ENCODE assay signal across 21 cellular contexts in the genomic region with DNA sequence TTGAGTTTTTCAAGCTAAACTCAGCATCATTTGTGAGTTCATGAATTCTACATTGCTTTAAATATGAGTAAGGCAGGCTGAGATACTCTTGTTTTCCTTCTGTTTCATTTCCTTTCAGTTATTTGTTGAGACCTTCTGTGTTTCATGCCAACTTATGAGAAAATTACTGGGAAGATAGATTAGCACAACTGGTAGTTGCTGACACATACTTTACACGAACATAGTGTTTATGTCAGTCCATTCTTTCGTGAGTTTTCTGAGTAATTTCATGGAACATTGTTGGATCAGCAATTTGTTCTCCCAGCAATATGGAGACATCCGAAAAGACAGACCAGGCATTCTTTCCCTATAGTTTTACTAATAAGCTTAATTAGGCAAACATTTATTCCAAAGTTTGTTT.
DNase-seq lines count a peak whose midpoint lies in the region; ATAC-seq and TF ChIP-seq lines count a peak whose summit lies in the region.
"Had no signal": no experiment of that assay in that cellular context is flagged by ENCODE, and none has a peak within 500 bp of the region (broad histone marks: within the 10 kb centered on the region; RNA-seq: fewer than 3 reads in every experiment).

No MANE protein-coding gene starts in this region.

- no peak overlapping the region for H3K27ac Mint-ChIP-seq in activated CD8-positive, alpha-beta memory T cell treated with anti-CD3 and anti-CD28 coated beads, Interleukin-2, amount 10 ng/mL, durations not matched to agents 7 days and 5 days
- H3K27ac Mint-ChIP-seq: activated naive CD4-positive, alpha-beta T cell treated with anti-CD3 and anti-CD28 coated beads, Interleukin-2, amount 10 ng/mL, durations not matched to agents 7 days and 5 days; CD8-positive, alpha-beta T cell; effector memory CD8-positive, alpha-beta T cell had no signal

- peaks cover 16% of the 10 kb centered on the region for H3K27me3 Mint-ChIP-seq in activated CD8-positive, alpha-beta memory T cell treated with anti-CD3 and anti-CD28 coated beads, Interleukin-2, amount 10 ng/mL, durations not matched to agents 7 days and 5 days

- peak overlapping the region; percentile 26 for H3K27ac ChIP-seq in SJCRH30
- H3K27ac ChIP-seq: ovary, RWPE1 had no signal

- no peak overlapping the region for H3K4me3 ChIP-seq in SJCRH30
- H3K4me3 ChIP-seq in fibroblast of mammary gland (ENCODE audit: control insufficient read depth, low read depth, low read length) = no peak overlapping the region
- H3K4me3 ChIP-seq: ovary, skin epidermis, tibial nerve had no signal

- H3K4me1 ChIP-seq in SJCRH30 = peaks cover 8% of the 10 kb centered on the region; the same call in 1 of the 2 replicates

- H3K4me3 Mint-ChIP-seq in activated CD8-positive, alpha-beta memory T cell treated with anti-CD3 and anti-CD28 coated beads, Interleukin-2, amount 10 ng/mL, durations not matched to agents 7 days and 5 days = no peak overlapping the region
- H3K4me3 Mint-ChIP-seq: activated naive CD4-positive, alpha-beta T cell treated with anti-CD3 and anti-CD28 coated beads, Interleukin-2, amount 10 ng/mL, durations not matched to agents 7 days and 5 days; CD8-positive, alpha-beta T cell; effector memory CD8-positive, alpha-beta T cell had no signal

- no peaks in the 10 kb centered on the region for H3K36me3 ChIP-seq in SJCRH30
- H3K36me3 ChIP-seq: ovary had no signal

- H3K4me1 Mint-ChIP-seq in activated CD8-positive, alpha-beta memory T cell treated with anti-CD3 and anti-CD28 coated beads, Interleukin-2, amount 10 ng/mL, durations not matched to agents 7 days and 5 days = no peaks in the 10 kb centered on the region
- H3K4me1 Mint-ChIP-seq: activated naive CD4-positive, alpha-beta T cell treated with anti-CD3 and anti-CD28 coated beads, Interleukin-2, amount 10 ng/mL, durations not matched to agents 7 days and 5 days had no signal

- no peaks in the 10 kb centered on the region for H3K9me3 ChIP-seq in SJCRH30 (replicated peaks)
- H3K9me3 ChIP-seq: ovary, tibial nerve had no signal

- no peak for TF ChIP-seq CTCF in fibroblast of mammary gland (conservative IDR thresholded peaks at IDR 0.05; ENCODE audit: control insufficient read depth, insufficient read depth, low read depth, low read length)

- H3K9me3 Mint-ChIP-seq in activated CD8-positive, alpha-beta memory T cell treated with anti-CD3 and anti-CD28 coated beads, Interleukin-2, amount 10 ng/mL, durations not matched to agents 7 days and 5 days (ENCODE audit: low read depth) = no peaks in the 10 kb centered on the region
- H3K9me3 Mint-ChIP-seq: activated naive CD4-positive, alpha-beta T cell treated with anti-CD3 and anti-CD28 coated beads, Interleukin-2, amount 10 ng/mL, durations not matched to agents 7 days and 5 days; CD8-positive, alpha-beta T cell; effector memory CD8-positive, alpha-beta T cell had no signal

- H3K27me3 ChIP-seq in SJCRH30 = no peaks in the 10 kb centered on the region
- H3K27me3 ChIP-seq: ovary, tibial nerve had no signal

- peak; percentile 25 for DNase-seq in Daoy (ENCODE audit: low read depth)
- DNase-seq in SJCRH30 = peak in 1 of 2 experiments; percentile 29
- DNase-seq in fibroblast of mammary gland (ENCODE audit: low read depth) = peak; percentile 12
- peak; percentile 35 for DNase-seq in pulmonary artery endothelial cell (ENCODE audit: low read depth, low spot score)
- DNase-seq in SKM-1 treated with dmso at 0.1 percent for 144 hours (lab: John Stamatoyannopoulos, UW; ENCODE audit: unreplicated experiment) = no peak
- no peak for DNase-seq in NOMO-1 treated with DMSO at 0.1 percent for 48 hours (lab: John Stamatoyannopoulos, UW; ENCODE audit: unreplicated experiment)
- no peak for DNase-seq in activated CD8-positive, alpha-beta memory T cell treated with anti-CD3 and anti-CD28 coated beads, Interleukin-2, amount 10 ng/mL, durations not matched to agents 7 days and 5 days
- DNase-seq: activated CD8-positive, alpha-beta memory T cell treated with anti-CD3 and anti-CD28 coated beads for 24 hours; activated naive CD4-positive, alpha-beta T cell treated with anti-CD3 and anti-CD28 coated beads, Interleukin-2, amount 10 ng/mL, durations not matched to agents 7 days and 5 days; activated T-cell treated with anti-CD3 and anti-CD28 coated beads, Interleukin-2, amount 50 U/mL, for 48 hours; anterior cingulate cortex; CD8-positive, alpha-beta T cell; effector memory CD8-positive, alpha-beta T cell; hippocampal formation; ovary; stimulated activated naive CD4-positive, alpha-beta T cell treated with Interleukin-2 at 50 U/mL for 16 hours had no signal

- CTCF ChIA-PET in activated CD8-positive, alpha-beta memory T cell treated with anti-CD3 and anti-CD28 coated beads, Interleukin-2, amount 10 ng/mL, durations not matched to agents 7 days and 5 days (lab: Charles Lee) = no interaction called here

- ATAC-seq in HG03108 (IDR thresholded peaks at IDR 0.05; ENCODE audit: unreplicated experiment) = no peak
- ATAC-seq in activated CD8-positive, alpha-beta memory T cell treated with anti-CD3 and anti-CD28 coated beads, Interleukin-2, amount 10 ng/mL, durations not matched to agents 7 days and 5 days = no peak
- ATAC-seq: activated CD4-positive, CD25-positive, alpha-beta regulatory T cell treated with anti-CD3 and anti-CD28 coated beads, Interleukin-2, amount 50 U/mL, for 24 hours; CD8-positive, alpha-beta T cell; effector memory CD8-positive, alpha-beta T cell had no signal

- H3K36me3 Mint-ChIP-seq in activated CD8-positive, alpha-beta memory T cell treated with anti-CD3 and anti-CD28 coated beads, Interleukin-2, amount 10 ng/mL, durations not matched to agents 7 days and 5 days = no peaks in the 10 kb centered on the region
- H3K36me3 Mint-ChIP-seq: activated naive CD4-positive, alpha-beta T cell treated with anti-CD3 and anti-CD28 coated beads, Interleukin-2, amount 10 ng/mL, durations not matched to agents 7 days and 5 days; CD8-positive, alpha-beta T cell had no signal

Comparison
In these comparisons a context has a peak if more than half of its experiments do, and no peak if none do; other contexts are left out.
1. DNase-seq: peak in Daoy (single experiment), fibroblast of mammary gland (single experiment) and pulmonary artery endothelial cell (single experiment); none in SKM-1 treated with dmso at 0.1 percent for 144 hours (single experiment), NOMO-1 treated with DMSO at 0.1 percent for 48 hours (single experiment) and activated CD8-positive, alpha-beta memory T cell treated with anti-CD3 and anti-CD28 coated beads, Interleukin-2, amount 10 ng/mL, durations not matched to agents 7 days and 5 days (single experiment).